In genomic region chr7:72413290-72413689, GRCh38 we compare ENCODE assay signal across 23 cellular contexts. TPM values are rescaled to one million over a fixed set of nuclear protein-coding genes. Genes with fewer than 3 reads are reported as not detected.
DNase-seq lines count a peak whose midpoint lies in the region; ATAC-seq, FAIRE-seq and TF ChIP-seq lines count a peak whose summit lies in the region.
"Had no signal": no experiment of that assay in that cellular context is flagged by ENCODE, and none has a peak within 500 bp of the region (broad histone marks: within the 10 kb centered on the region; RNA-seq: fewer than 3 reads in every experiment).

No MANE protein-coding gene starts in this region.

- H3K4me2 ChIP-seq in HepG2 (ENCODE audit: low read depth, low read length) (no peak overlapping the region), osteoblast (ENCODE audit: insufficient read depth, low read length) (no peak overlapping the region)
- H3K4me2 ChIP-seq: BLaER1 had no signal

- H4K20me1 ChIP-seq in HepG2 (ENCODE audit: insufficient read depth, low read length) (no peaks in the 10 kb centered on the region), osteoblast (ENCODE audit: insufficient read depth, low read length) (no peaks in the 10 kb centered on the region)
- H4K20me1 ChIP-seq: BLaER1 had no signal

- H3K36me3 ChIP-seq in HepG2 (replicated peaks in 1 of 2; ENCODE audit: control insufficient read depth in 1 of 2, insufficient read depth in 2 of 2, low read length in 2 of 2) (no peaks in the 10 kb centered on the region), right lobe of liver (no peaks in the 10 kb centered on the region), bronchial epithelial cell (ENCODE audit: control insufficient read depth, insufficient read depth, low read length) (no peaks in the 10 kb centered on the region), osteoblast (ENCODE audit: insufficient read depth, low read length) (no peaks in the 10 kb centered on the region)
- H3K36me3 ChIP-seq: BLaER1 had no signal

- in situ Hi-C loops in HepG2 (cut with HindIII; ENCODE audit: extremely low pct_ligation_motif_present, low pct_unique_long_range_greater_than_20kb), result no loop called here

- H2AFZ ChIP-seq in HepG2 (ENCODE audit: low read length) (no peak overlapping the region), osteoblast (ENCODE audit: low read length) (no peak overlapping the region)
- H2AFZ ChIP-seq: GM23248 had no signal

- 28% methylated on average over 6 of the region's 6 CpGs for WGBS in HepG2 (ENCODE audit: low lambda C conversion rate)
- 85% methylated on average over 6 of the region's 6 CpGs for WGBS in right lobe of liver (ENCODE audit: insufficient coverage, low coverage, low lambda C conversion rate, missing lambda C conversion rate)

- POLR2A ChIA-PET in HepG2 (lab: Yijun Ruan, JAX), result no interaction called here

- no peak overlapping the region for H3K9ac ChIP-seq in HepG2 (ENCODE audit: insufficient read depth, low read depth, low read length)
- H3K9ac ChIP-seq: BLaER1, GM23248 had no signal

- intact Hi-C loops in HepG2 (cut with micrococcal nuclease; ENCODE audit: unreplicated experiment), result no loop called here
- intact Hi-C loops in right lobe of liver (cut with DNase I), result no loop called here

- no peak for ATAC-seq in HepG2
- ATAC-seq in right lobe of liver, result no peak
- no peak for ATAC-seq in HG02642 (IDR thresholded peaks at IDR 0.05; ENCODE audit: poor library complexity, unreplicated experiment)
- ATAC-seq in GM18498 (IDR thresholded peaks at IDR 0.05; ENCODE audit: unreplicated experiment), result no peak
- ATAC-seq: GM12878 had no signal

- TF ChIP-seq CTCF in HepG2 (CRISPR knock-in tag; IDR thresholded peaks at IDR 0.05) (no peak), right lobe of liver (IDR thresholded peaks at IDR 0.05) (no peak), bronchial epithelial cell (IDR thresholded peaks at IDR 0.05; ENCODE audit: insufficient read depth, low read length, severe bottlenecking) (no peak), osteoblast (IDR thresholded peaks at IDR 0.05; ENCODE audit: extremely low read depth, low read depth, low read length) (no peak)

- H3K9me3 ChIP-seq in HepG2 (ENCODE audit: low read length), result no peaks in the 10 kb centered on the region
- H3K9me3 ChIP-seq in right lobe of liver, result no peaks in the 10 kb centered on the region
- H3K9me3 ChIP-seq in osteoblast (ENCODE audit: low read depth, low read length), result no peaks in the 10 kb centered on the region

- no peak for TF ChIP-seq EP300 in HepG2 (IDR thresholded peaks at IDR 0.05; ENCODE audit: low read depth in 2 of 2, low read length in 2 of 2)
- TF ChIP-seq EP300 in HepG2 (CRISPR knock-in tag; IDR thresholded peaks at IDR 0.05; ENCODE audit: borderline replicate concordance), result no peak

- no TSS peak for BruUV-seq in HepG2 (replicated peaks; lab: Mats Ljungman, UMichigan)

- no peak overlapping the region for H3K27ac ChIP-seq in HepG2 (ENCODE audit: extremely low read length, insufficient read depth, low read length)
- no peak overlapping the region for H3K27ac ChIP-seq in right lobe of liver
- H3K27ac ChIP-seq in osteoblast (ENCODE audit: low read depth, low read length), result no peak overlapping the region
- H3K27ac ChIP-seq: BLaER1, GM23248 had no signal

- H3K27me3 ChIP-seq in HepG2 (ENCODE audit: control insufficient read depth in 1 of 2, insufficient read depth in 2 of 2, low read length in 2 of 2) (peaks cover 0 to 5% of the 10 kb centered on the region in 2 experiments; a peak in 1 of 5 replicates), right lobe of liver (no peaks in the 10 kb centered on the region), bronchial epithelial cell (ENCODE audit: control insufficient read depth, insufficient read depth, low read length) (no peaks in the 10 kb centered on the region), osteoblast (ENCODE audit: insufficient read depth, low read length) (no peaks in the 10 kb centered on the region)
- H3K27me3 ChIP-seq: BLaER1 had no signal

- TF ChIP-seq POLR2A in HepG2 (IDR thresholded peaks at IDR 0.05; ENCODE audit: insufficient read depth in 1 of 2, low read depth in 2 of 2, low read length in 2 of 2) (no peak), right lobe of liver (IDR thresholded peaks at IDR 0.05) (no peak)

- TF ChIP-seq RAD21 in HepG2 (CRISPR knock-in tag; IDR thresholded peaks at IDR 0.05), result no peak

- H3K4me3 ChIP-seq in HepG2 (replicated peaks in 1 of 3; ENCODE audit: insufficient read depth in 1 of 3, low read depth in 2 of 3, low read length in 3 of 3) (no peak overlapping the region), right lobe of liver (no peak overlapping the region), bronchial epithelial cell (ENCODE audit: low read depth, low read length) (no peak overlapping the region), osteoblast (ENCODE audit: insufficient read depth, low read length) (no peak overlapping the region)
- H3K4me3 ChIP-seq: BLaER1, GM12878, GM23248 had no signal

- FAIRE-seq in HepG2 (lab: Jason Lieb, UNC) (no peak), bronchial epithelial cell (lab: Jason Lieb, UNC) (peak; percentile 93)
- FAIRE-seq: GM18507, H54 had no signal

- H3K4me1 ChIP-seq in HepG2 (ENCODE audit: insufficient read depth, low read length) (no peaks in the 10 kb centered on the region), right lobe of liver (no peaks in the 10 kb centered on the region), osteoblast (ENCODE audit: insufficient read depth, low read length) (no peaks in the 10 kb centered on the region)
- H3K4me1 ChIP-seq: BLaER1 had no signal

- H3K79me2 ChIP-seq in HepG2 (ENCODE audit: insufficient read depth, low read length) (no peaks in the 10 kb centered on the region), osteoblast (ENCODE audit: insufficient read depth, low read length) (no peaks in the 10 kb centered on the region)

- no peak for DNase-seq in HepG2 (ENCODE audit: low spot score)
- no peak for DNase-seq in right lobe of liver
- DNase-seq in bronchial epithelial cell (ENCODE audit: low read depth), result no peak
- peak; percentile 62 for DNase-seq in osteoblast (ENCODE audit: insufficient read length, low spot score, missing footprints)
- no peak for DNase-seq in DMS153 (lab: John Stamatoyannopoulos, UW)
- DNase-seq: 8988T; CD4-positive, alpha-beta memory T cell; DMS53; DND-41; EL; GM23248; HCEC 1CT; HFFc6 had no signal

- CTCF ChIA-PET in HepG2 (lab: Yijun Ruan, JAX; ENCODE audit: low intra/inter-chr PET ratio, low total read pairs), result no interaction called here

TF ChIP-seq in HepG2, 621 proteins besides CTCF, POLR2A, EP300 and RAD21 (continues in another document):
- no peak for TF ChIP-seq EZH2 (conservative IDR thresholded peaks at IDR 0.05; ENCODE audit: low read depth, low read length)
- TF ChIP-seq NONO (IDR thresholded peaks at IDR 0.05), result 0 out of 2 replicates have a peak, but pooled peaks have one; percentile 46
- no peak for TF ChIP-seq NONO (CRISPR knock-in tag; conservative IDR thresholded peaks at IDR 0.05)
- TF ChIP-seq ETV6 (CRISPR knock-in tag; conservative IDR thresholded peaks at IDR 0.05), result no peak
- peak; percentile 89 for TF ChIP-seq MNT (IDR thresholded peaks at IDR 0.05)

RNA-seq across cellular contexts. Expression of gene CALN1, which starts 1.2 kb away (rescaled TPM):
- not detected in 2 replicates for total RNA-seq in HepG2 (2016; rRNA removed; fragmentation: Illumina TruSeq; extraction: Trizol)
- not detected in 2 replicates for total RNA-seq in HepG2 (2016; cell fraction: cytosol; rRNA removed; fragmentation: Illumina TruSeq; extraction: Trizol; ENCODE audit: low read depth)
- total RNA-seq in HepG2 (2016; cell fraction: insoluble cytoplasmic fraction; rRNA removed; fragmentation: Illumina TruSeq; extraction: Trizol), result not detected in 2 replicates
- total RNA-seq in HepG2 (2016; cell fraction: membrane; rRNA removed; fragmentation: Illumina TruSeq; extraction: Trizol), result not detected in 2 replicates
- total RNA-seq in HepG2 (2016; cell fraction: nucleus; rRNA removed; fragmentation: Illumina TruSeq; extraction: Trizol), result not detected in 2 replicates
- 0.01 TPM in 1 of 2 replicates, not detected in the other for polyA plus RNA-seq in HepG2 (2011; rRNA removed)
- polyA plus RNA-seq in HepG2 (2011; cell fraction: cytosol; rRNA removed), result under 0.01 and 0.01 TPM in 2 replicates
- 0.02 TPM in 1 of 2 replicates, not detected in the other for polyA plus RNA-seq in HepG2 (2011; cell fraction: nucleus; rRNA removed)
- polyA plus RNA-seq in HepG2 (2012), result not detected in 2 replicates
- not detected in 2 replicates for polyA plus RNA-seq in HepG2 (2016; cell fraction: cytosol; fragmentation: Illumina TruSeq; extraction: Trizol; ENCODE audit: low read depth)
- polyA plus RNA-seq in HepG2 (2016; cell fraction: insoluble cytoplasmic fraction; fragmentation: Illumina TruSeq; extraction: Trizol; ENCODE audit: low read depth), result not detected in 2 replicates
- polyA plus RNA-seq in HepG2 (2016; cell fraction: membrane; fragmentation: Illumina TruSeq; extraction: Trizol; ENCODE audit: low read depth), result not detected in 2 replicates
- polyA plus RNA-seq in HepG2 (2016; cell fraction: nucleus; fragmentation: Illumina TruSeq; extraction: Trizol; ENCODE audit: insufficient read depth, low read depth), result not detected in 2 replicates
- polyA minus RNA-seq in HepG2 (2011; rRNA and poly(A)+ RNA removed; ENCODE audit: low replicate concordance), result 0.02 TPM in 1 of 2 replicates, not detected in the other
- not detected in 2 replicates for polyA minus RNA-seq in HepG2 (2011; cell fraction: cytosol; rRNA and poly(A)+ RNA removed)
- not detected in 2 replicates for polyA minus RNA-seq in HepG2 (2011; cell fraction: nucleus; rRNA and poly(A)+ RNA removed)
- under 1 TPM; 0.06 to 0.98 (median 0.34) TPM for total RNA-seq in right lobe of liver
- total RNA-seq in bronchial epithelial cell, result not detected in 2 replicates
- under 0.01 TPM in 1 of 2 replicates, not detected in the other for total RNA-seq in osteoblast
- total RNA-seq: A673; CD4-positive, alpha-beta memory T cell; G401; GM23248; HFFc6 had no signal
- polyA plus RNA-seq: AG04450; CD14-positive monocyte; CD4-positive, alpha-beta memory T cell; GM23248 had no signal
